Comparison of ENCODE assay signal across 32 cellular contexts in the genomic region with DNA sequence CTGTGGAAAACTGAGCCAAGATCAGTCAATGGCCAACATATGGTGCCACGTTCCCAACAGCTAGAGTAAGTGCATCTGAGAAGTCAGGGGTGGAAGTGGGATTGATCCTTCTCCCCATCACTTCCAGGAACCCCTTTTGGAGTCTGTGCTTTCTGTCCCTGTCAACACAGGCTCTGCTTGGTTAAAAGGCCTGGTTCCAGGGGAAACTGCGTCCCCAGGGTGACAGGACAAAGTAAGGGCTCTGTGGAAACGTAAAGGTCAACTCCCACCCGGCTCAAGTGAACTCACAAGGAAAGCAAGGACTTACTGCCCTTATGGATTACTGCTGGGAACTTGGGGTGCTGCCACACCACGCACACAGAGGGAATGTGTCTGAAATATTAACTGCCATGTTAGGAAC.
"Had no signal": no experiment of that assay in that cellular context is flagged by ENCODE, and none has a peak within 500 bp of the region (broad histone marks: within the 10 kb centered on the region; RNA-seq: fewer than 3 reads in every experiment).

No MANE protein-coding gene starts in this region.

- H3K36me3 Mint-ChIP-seq: activated CD4-positive, alpha-beta memory T cell treated with anti-CD3 and anti-CD28 coated beads for 36 hours; activated naive CD4-positive, alpha-beta T cell treated with anti-CD3 and anti-CD28 coated beads, Interleukin-2, amount 50 U/mL, for 72 hours; activated naive CD8-positive, alpha-beta T cell treated with anti-CD3 and anti-CD28 coated beads for 36 hours had no signal

- H3K27me3 Mint-ChIP-seq: activated naive CD8-positive, alpha-beta T cell treated with anti-CD3 and anti-CD28 coated beads for 36 hours had no signal

- H3K9me3 Mint-ChIP-seq: activated B cell treated with CpG ODN at 0.5 μM for 24 hours; activated CD4-positive, alpha-beta memory T cell treated with anti-CD3 and anti-CD28 coated beads for 36 hours; activated CD4-positive, alpha-beta T cell treated with anti-CD3 and anti-CD28 coated beads, Interleukin-2, amount 10 ng/mL, durations not matched to agents 24 days and 14 days; activated CD8-positive, alpha-beta T cell treated with anti-CD3 and anti-CD28 coated beads for 36 hours; activated naive CD4-positive, alpha-beta T cell treated with anti-CD3 and anti-CD28 coated beads for 36 hours; activated naive CD4-positive, alpha-beta T cell treated with anti-CD3 and anti-CD28 coated beads, Interleukin-2, amount 50 U/mL, for 72 hours; activated naive CD8-positive, alpha-beta T cell treated with anti-CD3 and anti-CD28 coated beads for 36 hours; activated T-cell treated with anti-CD3 and anti-CD28 coated beads, Interleukin-2, amount 50 U/mL, for 4 hours; activated T-cell treated with anti-CD3 and anti-CD28 coated beads, Interleukin-2, amount 50 U/mL, for 72 hours; activated T-helper 1 cell treated with anti-CD3 and anti-CD28 coated beads, Interleukin-12 subunit alpha, Interleukin-12 subunit beta, Interleukin-2, Interleukin-4 antibody, amounts not matched to agents 30 ng/mL and 10 ng/mL and 1 ng/mL, durations not matched to agents 14 hours and 24 hours and 36 hours; activated T-helper 17 cell treated with anti-CD3 and anti-CD28 coated beads, Interleukin-2, amount 50 U/mL, for 72 hours; T-helper 1 cell treated with Interleukin-12 subunit alpha and Interleukin-12 subunit beta and Interleukin-4 antibody, amounts not matched to agents 30 μg/mL and 1 μg/mL, for 36 hours; T-helper 2 cell treated with Interferon-gamma antibody and Interleukin-4, amounts not matched to agents 5 μg/mL and 100 μg/mL, for 36 hours had no signal

- H3K27ac Mint-ChIP-seq: activated B cell treated with CpG ODN at 0.5 μM for 24 hours; activated CD4-positive, alpha-beta memory T cell treated with anti-CD3 and anti-CD28 coated beads for 36 hours; activated CD4-positive, alpha-beta T cell treated with anti-CD3 and anti-CD28 coated beads, Interleukin-2, amount 10 ng/mL, durations not matched to agents 24 days and 14 days; activated CD8-positive, alpha-beta T cell treated with anti-CD3 and anti-CD28 coated beads for 36 hours; activated naive CD4-positive, alpha-beta T cell treated with anti-CD3 and anti-CD28 coated beads for 36 hours; activated naive CD4-positive, alpha-beta T cell treated with anti-CD3 and anti-CD28 coated beads, Interleukin-2, amount 50 U/mL, for 72 hours; activated naive CD8-positive, alpha-beta T cell treated with anti-CD3 and anti-CD28 coated beads for 36 hours; activated T-cell treated with anti-CD3 and anti-CD28 coated beads, Interleukin-2, amount 50 U/mL, for 72 hours; activated T-helper 1 cell treated with anti-CD3 and anti-CD28 coated beads, Interleukin-12 subunit alpha, Interleukin-12 subunit beta, Interleukin-2, Interleukin-4 antibody, amounts not matched to agents 30 ng/mL and 10 ng/mL and 1 ng/mL, durations not matched to agents 14 hours and 24 hours and 36 hours; activated T-helper 17 cell treated with anti-CD3 and anti-CD28 coated beads, Interleukin-2, amount 50 U/mL, for 72 hours; T-helper 1 cell treated with Interleukin-12 subunit alpha and Interleukin-12 subunit beta and Interleukin-4 antibody, amounts not matched to agents 30 μg/mL and 1 μg/mL, for 36 hours; T-helper 2 cell treated with Interferon-gamma antibody and Interleukin-4, amounts not matched to agents 5 μg/mL and 100 μg/mL, for 36 hours had no signal

- H3K4me3 Mint-ChIP-seq: activated B cell treated with CpG ODN at 0.5 μM for 24 hours; activated CD4-positive, alpha-beta memory T cell treated with anti-CD3 and anti-CD28 coated beads for 36 hours; activated CD4-positive, alpha-beta T cell treated with anti-CD3 and anti-CD28 coated beads, Interleukin-2, amount 10 ng/mL, durations not matched to agents 24 days and 14 days; activated CD8-positive, alpha-beta T cell treated with anti-CD3 and anti-CD28 coated beads for 36 hours; activated naive CD4-positive, alpha-beta T cell treated with anti-CD3 and anti-CD28 coated beads for 36 hours; activated naive CD8-positive, alpha-beta T cell treated with anti-CD3 and anti-CD28 coated beads for 36 hours; activated T-cell treated with anti-CD3 and anti-CD28 coated beads, Interleukin-2, amount 50 U/mL, for 4 hours; activated T-cell treated with anti-CD3 and anti-CD28 coated beads, Interleukin-2, amount 50 U/mL, for 72 hours; activated T-helper 1 cell treated with anti-CD3 and anti-CD28 coated beads, Interleukin-12 subunit alpha, Interleukin-12 subunit beta, Interleukin-2, Interleukin-4 antibody, amounts not matched to agents 30 ng/mL and 10 ng/mL and 1 ng/mL, durations not matched to agents 14 hours and 24 hours and 36 hours; activated T-helper 17 cell treated with anti-CD3 and anti-CD28 coated beads, Interleukin-2, amount 50 U/mL, for 72 hours; T-helper 1 cell treated with Interleukin-12 subunit alpha and Interleukin-12 subunit beta and Interleukin-4 antibody, amounts not matched to agents 30 μg/mL and 1 μg/mL, for 36 hours; T-helper 2 cell treated with Interferon-gamma antibody and Interleukin-4, amounts not matched to agents 5 μg/mL and 100 μg/mL, for 36 hours had no signal

- H3K4me1 Mint-ChIP-seq: activated B cell treated with CpG ODN at 0.5 μM for 24 hours; activated CD4-positive, alpha-beta T cell treated with anti-CD3 and anti-CD28 coated beads, Interleukin-2, amount 10 ng/mL, durations not matched to agents 24 days and 14 days had no signal

- DNase-seq: activated B cell treated with CpG ODN at 0.5 μM for 24 hours; activated CD4-positive, alpha-beta memory T cell treated with anti-CD3 and anti-CD28 coated beads for 36 hours; activated CD4-positive, alpha-beta T cell treated with anti-CD3 and anti-CD28 coated beads for 4 hours; activated CD4-positive, alpha-beta T cell treated with anti-CD3 and anti-CD28 coated beads, Interleukin-2, amount 10 ng/mL, durations not matched to agents 24 days and 14 days; activated CD4-positive, alpha-beta T cell treated with anti-CD3 and anti-CD28 coated beads, Interleukin-2, amount 50 U/mL, for 1 hour; activated CD4-positive, alpha-beta T cell treated with anti-CD3 and anti-CD28 coated beads, Interleukin-2, amount 50 U/mL, for 4 hours; activated CD4-positive, CD25-positive, alpha-beta regulatory T cell treated with anti-CD3 and anti-CD28 coated beads, Interleukin-2, amount 50 U/mL, for 72 hours; activated CD8-positive, alpha-beta T cell treated with anti-CD3 and anti-CD28 coated beads for 36 hours; activated effector memory CD4-positive, alpha-beta T cell treated with anti-CD3 and anti-CD28 coated beads, Interleukin-2, amount 50 U/mL, for 16 hours; activated gamma-delta T cell treated with Interleukin-2 at 50 U/mL for 16 hours; activated naive CD4-positive, alpha-beta T cell; activated naive CD4-positive, alpha-beta T cell treated with anti-CD3 and anti-CD28 coated beads for 36 hours; activated naive CD4-positive, alpha-beta T cell treated with anti-CD3 and anti-CD28 coated beads, Interleukin-2, amount 50 U/mL, for 16 hours; activated naive CD8-positive, alpha-beta T cell treated with anti-CD3 and anti-CD28 coated beads for 36 hours; activated T-cell treated with anti-CD3 and anti-CD28 coated beads for 4 hours; activated T-cell treated with anti-CD3 and anti-CD28 coated beads, Interleukin-2, amount 50 U/mL, for 1 hour; activated T-cell treated with anti-CD3 and anti-CD28 coated beads, Interleukin-2, amount 50 U/mL, for 4 hours; activated T-cell treated with anti-CD3 and anti-CD28 coated beads, Interleukin-2, amount 50 U/mL, for 72 hours; adrenal gland; amniotic stem cell; aorta; body of pancreas; brain microvascular endothelial cell; central memory CD4-positive, alpha-beta T cell; T-helper 1 cell; T-helper 2 cell; T-helper 9 cell had no signal

- ATAC-seq: activated CD8-positive, alpha-beta T cell treated with anti-CD3 and anti-CD28 coated beads for 36 hours; activated naive CD4-positive, alpha-beta T cell treated with anti-CD3 and anti-CD28 coated beads, Interleukin-2, amount 50 U/mL, for 72 hours; activated T-cell treated with anti-CD3 and anti-CD28 coated beads, Interleukin-2, amount 50 U/mL, for 4 hours; activated T-cell treated with anti-CD3 and anti-CD28 coated beads, Interleukin-2, amount 50 U/mL, for 72 hours; activated T-helper 17 cell treated with anti-CD3 and anti-CD28 coated beads, Interleukin-2, amount 50 U/mL, for 72 hours; body of pancreas had no signal
